1 cellular context compared by ENCODE assay signal in genomic region chr14:77654001-77654431, GRCh38.
TF ChIP-seq lines count a peak whose summit lies in the region.

No MANE protein-coding gene starts in this region.

TF ChIP-seq in K562, 482 proteins besides CTCF, POLR2A, EP300 and RAD21:
- no peak for TF ChIP-seq PURB (CRISPR knock-in tag; IDR thresholded peaks at IDR 0.05; ENCODE audit: low read depth)
- TF ChIP-seq POLR2AphosphoS2 (IDR thresholded peaks at IDR 0.05; ENCODE audit: low read length) = no peak
